Comparison of ENCODE assay signal across 6 cellular contexts in the genomic region with DNA sequence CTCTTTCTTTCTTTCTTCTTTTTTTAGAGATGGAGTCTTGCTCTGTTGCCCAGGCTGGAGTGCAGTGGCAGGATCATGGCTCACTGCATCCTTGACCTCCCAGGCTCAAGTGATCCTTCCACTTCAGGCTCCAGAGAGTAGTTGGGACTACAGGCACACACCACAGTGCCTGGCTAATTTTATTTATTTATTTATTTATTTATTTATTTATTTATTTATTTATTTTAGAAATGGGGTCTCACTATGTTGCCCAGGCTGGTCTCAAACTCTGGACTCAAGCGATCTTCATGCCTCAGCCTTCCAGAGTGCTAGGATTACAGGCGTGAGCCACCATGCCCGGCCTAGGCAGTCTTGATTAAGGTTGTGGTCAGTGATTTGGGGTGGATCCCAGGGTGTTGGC. TPM values are rescaled to one million over a fixed set of nuclear protein-coding genes. Genes with fewer than 3 reads are reported as not detected.
"Had no signal": no experiment of that assay in that cellular context is flagged by ENCODE, and none has a peak within 500 bp of the region (broad histone marks: within the 10 kb centered on the region; RNA-seq: fewer than 3 reads in every experiment).

No MANE protein-coding gene starts in this region.

RNA-seq across cellular contexts. Expression of gene TRPM6, which starts 0.7 kb away (rescaled TPM):
- total RNA-seq: activated B cell treated with CpG ODN at 0.5 μM for 24 hours; activated CD4-positive, alpha-beta T cell treated with anti-CD3 and anti-CD28 coated beads, Interleukin-2, amount 10 ng/mL, durations not matched to agents 7 days and 5 days; MCF 10A; PC-3; SJSA1; T-helper 1 cell treated with Interleukin-12 subunit alpha and Interleukin-12 subunit beta and Interleukin-4 antibody, amounts not matched to agents 30 ng/mL and 1 ng/mL, for 36 hours had no signal
